9 cellular contexts compared by ENCODE assay signal in genomic region chr20:62644802-62645496, GRCh38. TPM values are rescaled to one million over a fixed set of nuclear protein-coding genes. Genes with fewer than 3 reads are reported as not detected.
DNase-seq lines count a peak whose midpoint lies in the region; ATAC-seq and TF ChIP-seq lines count a peak whose summit lies in the region.
"Had no signal": no experiment of that assay in that cellular context is flagged by ENCODE, and none has a peak within 500 bp of the region (broad histone marks: within the 10 kb centered on the region; RNA-seq: fewer than 3 reads in every experiment).

No MANE protein-coding gene starts in this region.

- no peaks in the 10 kb centered on the region for H3K79me2 ChIP-seq in mammary epithelial cell (ENCODE audit: insufficient read depth, low read length)

- DNase-seq in breast epithelium (ENCODE audit: low spot score in 2 of 2) (no peak), mammary epithelial cell (no peak), SW480 (ENCODE audit: low spot score) (peak; percentile 35), esophagus squamous epithelium (lab: John Stamatoyannopoulos, UW) (no peak), upper lobe of left lung (no peak), medulla oblongata (ENCODE audit: extremely low spot score) (no peak), NCI-H1092 treated with DMSO at 0.1 percent for 48 hours (lab: John Stamatoyannopoulos, UW) (no peak)
- DNase-seq: NCI-H2107 had no signal

- TF ChIP-seq POLR2A in breast epithelium (IDR thresholded peaks at IDR 0.05) (no peak), esophagus squamous epithelium (IDR thresholded peaks at IDR 0.05) (no peak), upper lobe of left lung (IDR thresholded peaks at IDR 0.05) (no peak)

- TF ChIP-seq EP300 in upper lobe of left lung (IDR thresholded peaks at IDR 0.05): peak in 1 of 4 donors; percentile 7

- TF ChIP-seq CTCF in breast epithelium (IDR thresholded peaks at IDR 0.05) (no peak), mammary epithelial cell (conservative IDR thresholded peaks at IDR 0.05 in 1 of 2, IDR thresholded peaks at IDR 0.05 in 1 of 2; ENCODE audit: extremely low read depth in 1 of 2, insufficient read depth in 1 of 2, low read depth in 1 of 2, low read length in 2 of 2) (no peak), esophagus squamous epithelium (IDR thresholded peaks at IDR 0.05) (no peak), upper lobe of left lung (IDR thresholded peaks at IDR 0.05) (no peak)

- H3K4me1 ChIP-seq in breast epithelium (peaks cover 11 to 17% of the 10 kb centered on the region in 2 donors), mammary epithelial cell (ENCODE audit: insufficient read depth, low read length) (peaks cover 21% of the 10 kb centered on the region), esophagus squamous epithelium (peaks cover 62 to 82% (median 65%) of the 10 kb centered on the region in 3 donors), upper lobe of left lung (peaks cover 43 to 84% (median 68%) of the 10 kb centered on the region in 4 donors)

- dilution Hi-C loops in mammary epithelial cell (cut with HindIII; ENCODE audit: low sequenced_read_pairs): loop anchor here (5.0 kb wide), 1 partner anchor 103 kb away; no protein-coding TSS in a partner anchor

- BruUV-seq in mammary epithelial cell (replicated peaks; lab: Mats Ljungman, UMichigan): no TSS peak

- 68% methylated on average over 7 of the region's 12 CpGs for WGBS in mammary epithelial cell (ENCODE audit: low coverage, missing lambda C conversion rate)
- WGBS in esophagus squamous epithelium, 2 donors: 80 to 87% methylated on average over 3 to 6 of the region's 12 CpGs
- WGBS in upper lobe of left lung, 2 donors: 71 to 77% methylated on average over 7 to 12 of the region's 12 CpGs

- H3K4me2 ChIP-seq in mammary epithelial cell (ENCODE audit: insufficient read depth, low read depth, low read length): no peak overlapping the region

- no peaks in the 10 kb centered on the region for H4K20me1 ChIP-seq in mammary epithelial cell (ENCODE audit: insufficient read depth, low read length)

- H2AFZ ChIP-seq in mammary epithelial cell (ENCODE audit: low read depth, low read length): no peak overlapping the region

- H3K9me3 ChIP-seq in breast epithelium: no peaks in the 10 kb centered on the region
- no peaks in the 10 kb centered on the region for H3K9me3 ChIP-seq in mammary epithelial cell (replicated peaks; ENCODE audit: insufficient read depth, low read length)
- H3K9me3 ChIP-seq in esophagus squamous epithelium: no peaks in the 10 kb centered on the region
- no peaks in the 10 kb centered on the region for H3K9me3 ChIP-seq in upper lobe of left lung

- ATAC-seq in upper lobe of left lung (ENCODE audit: low FRiP score in 2 of 2) (no peak), HG02981 (IDR thresholded peaks at IDR 0.05; ENCODE audit: unreplicated experiment) (no peak)

- CTCF ChIA-PET in mammary epithelial cell (lab: Charles Lee; ENCODE audit: low non-redundant PET): no interaction called here

- H3K27ac ChIP-seq in breast epithelium (peak overlapping the region in 1 of 2 donors; percentile 38), mammary epithelial cell (ENCODE audit: insufficient read depth, low read depth, low read length) (no peak overlapping the region), esophagus squamous epithelium (peak overlapping the region; percentile 76 to 93 (median 86)), upper lobe of left lung (peak overlapping the region in 3 of 4 donors; percentile 90 to 98 (median 95))

- peak overlapping the region in 2 of 3 donors; percentile 11 to 73 for H3K4me3 ChIP-seq in breast epithelium
- no peak overlapping the region for H3K4me3 ChIP-seq in mammary epithelial cell (replicated peaks in 1 of 3; ENCODE audit: insufficient read depth in 1 of 3, low read depth in 2 of 3, low read length in 3 of 3)
- H3K4me3 ChIP-seq in esophagus squamous epithelium: peak overlapping the region in 3 of 4 donors; percentile 54 to 78 (median 69)
- H3K4me3 ChIP-seq in upper lobe of left lung: peak overlapping the region; percentile 16 to 78 (median 70)

- intact Hi-C loops in breast epithelium (cut with DNase I; ENCODE audit: low total_unique reads) (no loop called here), mammary epithelial cell (cut with micrococcal nuclease) (no loop called here), esophagus squamous epithelium (cut with DNase I) (no loop called here)

- H3K27me3 ChIP-seq in breast epithelium (peaks cover 0 to 7% of the 10 kb centered on the region in 2 donors), mammary epithelial cell (ENCODE audit: insufficient read depth, low read length) (peaks cover 14% of the 10 kb centered on the region), esophagus squamous epithelium (peaks cover 0 to 60% (median 2%) of the 10 kb centered on the region in 4 donors), upper lobe of left lung (peaks cover 0 to 10% (median 4%) of the 10 kb centered on the region in 4 donors)

- no peak overlapping the region for H3K9ac ChIP-seq in mammary epithelial cell (ENCODE audit: insufficient read depth, low read length)

- in situ Hi-C loops in mammary epithelial cell (cut with MboI; ENCODE audit: low sequenced_read_pairs in 2 of 2): no loop called here

- no peaks in the 10 kb centered on the region for H3K36me3 ChIP-seq in breast epithelium
- H3K36me3 ChIP-seq in mammary epithelial cell (ENCODE audit: insufficient read depth, low read length): no peaks in the 10 kb centered on the region
- H3K36me3 ChIP-seq in esophagus squamous epithelium: no peaks in the 10 kb centered on the region
- H3K36me3 ChIP-seq in upper lobe of left lung: peaks cover 0 to 52% (median 0%) of the 10 kb centered on the region in 4 donors

RNA-seq across cellular contexts. Expression of gene SLCO4A1, which starts 2.6 kb away (rescaled TPM):
- total RNA-seq in breast epithelium: 10 to 100 TPM in 2 of 3 donors, 1 to 10 TPM in 1; 8.8 to 26.5 (median 15.4) TPM
- under 1 TPM; 0.17 to 0.33 TPM for total RNA-seq in mammary epithelial cell
- 0.99 TPM for polyA plus RNA-seq in mammary epithelial cell
- 1.3 TPM for polyA minus RNA-seq in mammary epithelial cell
- total RNA-seq in esophagus squamous epithelium: 10 to 100 TPM in 3 of 4 donors, 1 to 10 TPM in 1; 6.7 to 22.1 (median 14.4) TPM
- 10 to 100 TPM; 39.9 to 86.7 (median 49.1) TPM for total RNA-seq in upper lobe of left lung

Comparison
In these comparisons a context has a peak if more than half of its experiments do, and no peak if none do; other contexts are left out.
1. H3K4me3 ChIP-seq: peak in breast epithelium (2 of 3), esophagus squamous epithelium (3 of 4) and upper lobe of left lung (4 of 4); none in mammary epithelial cell (0 of 3).
2. RNA of gene SLCO4A1, which starts 2.6 kb away (total RNA-seq): 39.9 to 86.7 TPM in upper lobe of left lung, 6.7 to 22.1 TPM in esophagus squamous epithelium and 8.8 to 26.5 TPM in breast epithelium; 0.17 to 0.33 TPM in mammary epithelial cell; every median in the first group is over 4 times any median in the second.